ENCODE assay signal across 8 cellular contexts in genomic region chr7:87876759-87877234, GRCh38. TPM values are rescaled to one million over a fixed set of nuclear protein-coding genes. Genes with fewer than 3 reads are reported as not detected.
DNase-seq lines count a peak whose midpoint lies in the region; ATAC-seq and TF ChIP-seq lines count a peak whose summit lies in the region.

No MANE protein-coding gene starts in this region.

- no peaks in the 10 kb centered on the region for H3K27me3 Mint-ChIP-seq in mesothelial cell of epicardium (ENCODE audit: low read depth)

- no peak for TF ChIP-seq CTCF in mesothelial cell of epicardium (IDR thresholded peaks at IDR 0.05; ENCODE audit: unreplicated experiment)

- H3K4me3 Mint-ChIP-seq in mesothelial cell of epicardium, result peak overlapping the region; percentile 96

- ATAC-seq in HG02642 (IDR thresholded peaks at IDR 0.05; ENCODE audit: poor library complexity, unreplicated experiment) (peak; percentile 11), HG03039 (IDR thresholded peaks at IDR 0.05; ENCODE audit: unreplicated experiment) (no peak)

- peak overlapping the region; percentile 99 for H3K27ac Mint-ChIP-seq in mesothelial cell of epicardium

- H3K36me3 Mint-ChIP-seq in mesothelial cell of epicardium, result peaks cover 17% of the 10 kb centered on the region

- peak; percentile 77 for DNase-seq in D341Med (ENCODE audit: low spot score)
- DNase-seq in NCI-H526 (lab: John Stamatoyannopoulos, UW), result peak; percentile 73 to 86
- DNase-seq in activated CD8-positive, alpha-beta memory T cell treated with anti-CD3 and anti-CD28 coated beads, Interleukin-2, amount 50 U/mL, for 4 hours, result peak; percentile 35
- peak; percentile 28 for DNase-seq in epidermal melanocyte (ENCODE audit: insufficient read length, low spot score)
- peak; percentile 34 to 67 for DNase-seq in mesothelial cell of epicardium (ENCODE audit: low spot score in 2 of 2, unreplicated experiment in 2 of 2)
- DNase-seq in stimulated activated CD8-positive, alpha-beta memory T cell treated with anti-CD3 and anti-CD28 coated beads, Interleukin-15, amount 100 ng/mL, for 48 hours (ENCODE audit: low read depth in 2 of 2), result peak; percentile 11 to 26

- H3K4me1 Mint-ChIP-seq in mesothelial cell of epicardium, result peaks cover 28% of the 10 kb centered on the region

- peaks cover 15% of the 10 kb centered on the region for H3K9me3 Mint-ChIP-seq in mesothelial cell of epicardium

RNA-seq across cellular contexts. Expression of gene DBF4, which starts 0.5 kb away (rescaled TPM):
- total RNA-seq in mesothelial cell of epicardium, result 20.3 to 21.2 TPM (median 20.6 TPM) in 3 replicates

RNA-seq across cellular contexts. Expression of gene SLC25A40, which starts 0.6 kb away (rescaled TPM):
- total RNA-seq in mesothelial cell of epicardium, result 20.1 to 25.6 TPM (median 24.2 TPM) in 3 replicates

RNA-seq across cellular contexts. Expression of gene ADAM22, which starts 57.3 kb away (rescaled TPM):
- 4.3 to 6.3 TPM (median 4.7 TPM) in 3 replicates for total RNA-seq in mesothelial cell of epicardium

Comparison
In these comparisons a context has a peak if more than half of its experiments do, and no peak if none do; other contexts are left out.
1. DNase-seq: peak in every context shown above with its lines; median percentile 80 in NCI-H526; 77 in D341Med; 50 in mesothelial cell of epicardium; 35 in activated CD8-positive, alpha-beta memory T cell treated with anti-CD3 and anti-CD28 coated beads, Interleukin-2, amount 50 U/mL, for 4 hours; 28 in epidermal melanocyte; 18 in stimulated activated CD8-positive, alpha-beta memory T cell treated with anti-CD3 and anti-CD28 coated beads, Interleukin-15, amount 100 ng/mL, for 48 hours.